In genomic region chr5:79273341-79273740, GRCh38 we compare ENCODE assay signal across 6 cellular contexts.
"Had no signal": no experiment of that assay in that cellular context is flagged by ENCODE, and none has a peak within 500 bp of the region (broad histone marks: within the 10 kb centered on the region; RNA-seq: fewer than 3 reads in every experiment).

No MANE protein-coding gene starts in this region.

- H3K27ac ChIP-seq: HL-60 had no signal

- DNase-seq: IMR-90, KBM-7 had no signal

- H3K27ac Mint-ChIP-seq: IgD-negative memory B cell had no signal

- H3K4me3 ChIP-seq: K562 had no signal

- ATAC-seq: HepG2, K562 had no signal

- H3K27me3 Mint-ChIP-seq: IgD-negative memory B cell had no signal

- H3K4me3 Mint-ChIP-seq: IgD-negative memory B cell had no signal
